ENCODE assay signal across 25 cellular contexts in the genomic region with DNA sequence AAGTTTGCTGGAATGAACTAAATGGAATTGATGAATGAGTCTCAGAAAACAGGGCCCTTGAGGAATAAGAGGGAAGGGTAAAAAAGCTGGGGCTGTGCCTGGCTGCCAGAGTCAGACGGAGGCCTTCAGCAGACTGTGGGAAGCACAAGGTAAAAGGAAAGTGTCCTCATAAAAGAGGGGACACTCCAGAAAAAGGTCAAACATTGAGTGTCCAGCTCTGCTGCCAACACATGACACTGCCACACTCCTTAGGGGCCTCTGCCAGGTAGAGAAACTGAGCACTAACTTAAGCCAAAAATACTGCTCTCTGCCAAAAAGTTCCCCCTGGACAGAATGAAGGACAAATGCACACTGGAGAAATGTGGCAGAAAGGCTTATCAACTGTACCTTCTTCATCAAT. TPM values are rescaled to one million over a fixed set of nuclear protein-coding genes. Genes with fewer than 3 reads are reported as not detected.
A peak's percentile ranks its signal among the peaks of the same experiment; 100 is the strongest.
DNase-seq lines count a peak whose midpoint lies in the region; ATAC-seq, FAIRE-seq and TF ChIP-seq lines count a peak whose summit lies in the region.
"Had no signal": no experiment of that assay in that cellular context is flagged by ENCODE, and none has a peak within 500 bp of the region (broad histone marks: within the 10 kb centered on the region; RNA-seq: fewer than 3 reads in every experiment).

No MANE protein-coding gene starts in this region.

- intact Hi-C loops in ascending aorta (cut with DNase I) (no loop called here), heart left ventricle (cut with DNase I) (loop anchor here in 1 of 10 donors (5.0 kb wide), 1 partner anchor 37 kb away; no protein-coding TSS in a partner anchor), psoas muscle (cut with DNase I) (loop anchor here in 1 of 2 donors (5.0 kb wide), 1 partner anchor 52 kb away; the partner anchor contains the start of gene HCFC2)

- no peaks in the 10 kb centered on the region for H3K79me2 ChIP-seq in GM23248 (ENCODE audit: insufficient read depth)

- peaks cover 27% of the 10 kb centered on the region for H3K4me1 ChIP-seq in GM23248 (ENCODE audit: insufficient read depth)
- H3K4me1 ChIP-seq in ascending aorta = no peaks in the 10 kb centered on the region
- peaks cover 0 to 18% (median 6%) of the 10 kb centered on the region in 12 donors for H3K4me1 ChIP-seq in heart left ventricle
- H3K4me1 ChIP-seq in psoas muscle = peaks cover 11% of the 10 kb centered on the region
- H3K4me1 ChIP-seq: right lobe of liver had no signal

- H3K27ac ChIP-seq in GM23248 (peak overlapping the region; percentile 63; the same call in 1 of the 2 replicates), ascending aorta (peak overlapping the region; percentile 21 to 40), heart left ventricle (peak overlapping the region; percentile 19 to 72 (median 58)), psoas muscle (peak overlapping the region; percentile 71)
- H3K27ac ChIP-seq: ovary, right lobe of liver had no signal

- in situ Hi-C loops in GM23248 (cut with MboI) = no loop called here

- H3K9me3 ChIP-seq in GM23248 (ENCODE audit: low read depth) (no peaks in the 10 kb centered on the region), ascending aorta (no peaks in the 10 kb centered on the region), heart left ventricle (no peaks in the 10 kb centered on the region), psoas muscle (no peaks in the 10 kb centered on the region)
- H3K9me3 ChIP-seq: ovary, right lobe of liver had no signal

- ATAC-seq in heart left ventricle (peak; percentile 42 to 81 (median 48)), psoas muscle (peak; percentile 41 to 63 (median 56))
- ATAC-seq: activated CD4-positive, CD25-positive, alpha-beta regulatory T cell treated with anti-CD3 and anti-CD28 coated beads, Interleukin-2, amount 50 U/mL, for 24 hours; naive thymus-derived CD4-positive, alpha-beta T cell had no signal

- TF ChIP-seq POLR2A in heart left ventricle (IDR thresholded peaks at IDR 0.05) = no peak

- peak overlapping the region; percentile 36 for H3K4me2 ChIP-seq in GM23248 (ENCODE audit: unreplicated experiment)

- H2AFZ ChIP-seq in GM23248 = peak overlapping the region; percentile 56

- H3K27me3 ChIP-seq in GM23248 (replicated peaks; ENCODE audit: insufficient read depth) (no peaks in the 10 kb centered on the region), ascending aorta (no peaks in the 10 kb centered on the region), heart left ventricle (no peaks in the 10 kb centered on the region), psoas muscle (ENCODE audit: insufficient read depth in 3 of 3, low read length in 2 of 3) (no peaks in the 10 kb centered on the region)
- H3K27me3 ChIP-seq: MG63, ovary, right lobe of liver had no signal

- H3K36me3 ChIP-seq in GM23248 (ENCODE audit: low read depth) (peaks cover 5% of the 10 kb centered on the region), ascending aorta (peaks cover 15% of the 10 kb centered on the region in 2 donors), heart left ventricle (peaks cover 0 to 25% (median 0%) of the 10 kb centered on the region in 9 donors), psoas muscle (ENCODE audit: insufficient read depth in 1 of 2, low read depth in 1 of 2) (no peaks in the 10 kb centered on the region)
- H3K36me3 ChIP-seq: MG63, ovary, right lobe of liver had no signal

- 96 to 100% methylated on average over 1 of the region's 1 CpG for WGBS in GM23248 (ENCODE audit: low coverage in 1 of 2, low lambda C conversion rate in 2 of 2, missing lambda C conversion rate in 2 of 2), 2 experiments
- WGBS in heart left ventricle, 4 donors = 35 to 56% (median 48%) methylated on average over 1 of the region's 1 CpG
- 23 to 29% (median 26%) methylated on average over 1 of the region's 1 CpG for WGBS in psoas muscle, 3 donors

- peaks cover 14% of the 10 kb centered on the region for H3F3A ChIP-seq in GM23248 (ENCODE audit: insufficient read depth)

- H3K9me2 ChIP-seq in GM23248 (ENCODE audit: insufficient read depth) = no peaks in the 10 kb centered on the region

- no peaks in the 10 kb centered on the region for H4K20me1 ChIP-seq in GM23248 (ENCODE audit: insufficient read depth)

- no peak for DNase-seq in GM23248
- DNase-seq in ascending aorta (ENCODE audit: low spot score in 2 of 2) = no peak
- DNase-seq in heart left ventricle = no peak
- no peak for DNase-seq in psoas muscle
- no peak for DNase-seq in OCI-M2 (lab: John Stamatoyannopoulos, UW; ENCODE audit: unreplicated experiment)
- DNase-seq in frontal cortex (ENCODE audit: low spot score in 2 of 2) = no peak
- no peak for DNase-seq in stimulated activated CD4-positive, alpha-beta T cell treated with anti-CD3 and anti-CD28 coated beads, Interleukin-1b, Interleukin-23, amount 100 ng/mL, for 48 hours
- no peak for DNase-seq in effector CD8-positive, alpha-beta T cell (lab: John Stamatoyannopoulos, UW)
- DNase-seq: activated CD4-positive, alpha-beta memory T cell treated with anti-CD3 and anti-CD28 coated beads, Interleukin-2, amount 10 ng/mL, durations not matched to agents 7 days and 5 days; activated gamma-delta T cell; activated T-cell treated with anti-CD3 and anti-CD28 coated beads for 4 hours; kidney; naive thymus-derived CD4-positive, alpha-beta T cell; NCI-H1417 treated with DMSO at 0.1 percent for 48 hours; NCI-H510A treated with DMSO at 0.1 percent for 48 hours; ovary; right lobe of liver; RPMI8226 had no signal

- no peak for FAIRE-seq in frontal cortex (lab: Jason Lieb, UNC)
- FAIRE-seq: bronchial epithelial cell, D721Med, H1, kidney, urothelium cell line had no signal

- H3K9ac ChIP-seq in GM23248 = no peak overlapping the region

- H3K4me3 ChIP-seq in GM23248 (no peak overlapping the region), ascending aorta (no peak overlapping the region), heart left ventricle (no peak overlapping the region), psoas muscle (no peak overlapping the region)
- H3K4me3 ChIP-seq: MG63, ovary, right lobe of liver had no signal

- no peak for TF ChIP-seq CTCF in ascending aorta (IDR thresholded peaks at IDR 0.05)
- TF ChIP-seq CTCF in heart left ventricle (IDR thresholded peaks at IDR 0.05) = no peak
- TF ChIP-seq CTCF in psoas muscle (IDR thresholded peaks at IDR 0.05) = no peak

RNA-seq across cellular contexts. Expression of gene GLT8D2, which starts 39.2 kb away (rescaled TPM):
- total RNA-seq in GM23248 (2014; rRNA removed; shearing (Covaris generic)) = 58.6 and 63.2 TPM in 2 replicates
- 94.5 and 99.2 TPM in 2 replicates for polyA plus RNA-seq in GM23248 (2016; fragmentation: Nextera tagmentation; extraction: Ambion mirVana)
- total RNA-seq in ascending aorta = 72.3 TPM
- total RNA-seq in heart left ventricle = 10 to 100 TPM in 1 of 9 donors, 1 to 10 TPM in 8; 2.6 to 18.7 (median 6.9) TPM
- 1 to 10 TPM; 3.0 to 4.9 TPM for polyA plus RNA-seq in heart left ventricle
- 1 to 10 TPM in 3 of 4 donors, under 1 TPM in 1; 0.71 to 5.2 (median 1.9) TPM for total RNA-seq in psoas muscle
- polyA plus RNA-seq in psoas muscle = 1 to 10 TPM; 1.1 to 1.7 (median 1.3) TPM
- 9.4 TPM for total RNA-seq in frontal cortex
- total RNA-seq: activated CD4-positive, alpha-beta memory T cell treated with anti-CD3 and anti-CD28 coated beads, Interleukin-2, amount 10 ng/mL, durations not matched to agents 7 days and 5 days had no signal
- polyA plus RNA-seq: CD14-positive monocyte had no signal

RNA-seq across cellular contexts. Expression of gene TDG, which starts 45.1 kb away (rescaled TPM):
- 22.8 and 24.0 TPM in 2 replicates for total RNA-seq in GM23248 (2014; rRNA removed; shearing (Covaris generic))
- 25.5 and 28.5 TPM in 2 replicates for polyA plus RNA-seq in GM23248 (2016; fragmentation: Nextera tagmentation; extraction: Ambion mirVana)
- total RNA-seq in ascending aorta = 11.8 TPM
- total RNA-seq in heart left ventricle = 10 to 100 TPM in 7 of 9 donors, 1 to 10 TPM in 2; 7.8 to 15.5 (median 13.1) TPM
- 10 to 100 TPM in 1 of 2 donors, 1 to 10 TPM in 1; 7.4 to 13.3 TPM for polyA plus RNA-seq in heart left ventricle
- 10 to 100 TPM in 3 of 4 donors, 1 to 10 TPM in 1; 5.5 to 15.5 (median 11.8) TPM for total RNA-seq in psoas muscle
- polyA plus RNA-seq in psoas muscle = 10 to 100 TPM in 1 of 3 donors, 1 to 10 TPM in 2; 6.6 to 11.2 (median 9.9) TPM
- 56.3 TPM for total RNA-seq in frontal cortex

RNA-seq across cellular contexts. Expression of gene HCFC2, which starts 53.5 kb away (rescaled TPM):
- total RNA-seq in GM23248 (2014; rRNA removed; shearing (Covaris generic)) = 24.0 and 26.8 TPM in 2 replicates
- polyA plus RNA-seq in GM23248 (2016; fragmentation: Nextera tagmentation; extraction: Ambion mirVana) (16.6 and 16.9 TPM in 2 replicates), heart left ventricle (1 to 10 TPM; 4.8 to 8.6 TPM), psoas muscle (10 to 100 TPM; 10.1 to 21.7 (median 10.3) TPM)
- total RNA-seq in ascending aorta (9.8 TPM), heart left ventricle (10 to 100 TPM in 4 of 9 donors, 1 to 10 TPM in 5; 7.1 to 14.0 (median 9.3) TPM), psoas muscle (10 to 100 TPM; 22.8 to 27.8 (median 24.5) TPM), frontal cortex (62.4 TPM)
